Comparison of ENCODE assay signal across 16 cellular contexts in the genomic region with DNA sequence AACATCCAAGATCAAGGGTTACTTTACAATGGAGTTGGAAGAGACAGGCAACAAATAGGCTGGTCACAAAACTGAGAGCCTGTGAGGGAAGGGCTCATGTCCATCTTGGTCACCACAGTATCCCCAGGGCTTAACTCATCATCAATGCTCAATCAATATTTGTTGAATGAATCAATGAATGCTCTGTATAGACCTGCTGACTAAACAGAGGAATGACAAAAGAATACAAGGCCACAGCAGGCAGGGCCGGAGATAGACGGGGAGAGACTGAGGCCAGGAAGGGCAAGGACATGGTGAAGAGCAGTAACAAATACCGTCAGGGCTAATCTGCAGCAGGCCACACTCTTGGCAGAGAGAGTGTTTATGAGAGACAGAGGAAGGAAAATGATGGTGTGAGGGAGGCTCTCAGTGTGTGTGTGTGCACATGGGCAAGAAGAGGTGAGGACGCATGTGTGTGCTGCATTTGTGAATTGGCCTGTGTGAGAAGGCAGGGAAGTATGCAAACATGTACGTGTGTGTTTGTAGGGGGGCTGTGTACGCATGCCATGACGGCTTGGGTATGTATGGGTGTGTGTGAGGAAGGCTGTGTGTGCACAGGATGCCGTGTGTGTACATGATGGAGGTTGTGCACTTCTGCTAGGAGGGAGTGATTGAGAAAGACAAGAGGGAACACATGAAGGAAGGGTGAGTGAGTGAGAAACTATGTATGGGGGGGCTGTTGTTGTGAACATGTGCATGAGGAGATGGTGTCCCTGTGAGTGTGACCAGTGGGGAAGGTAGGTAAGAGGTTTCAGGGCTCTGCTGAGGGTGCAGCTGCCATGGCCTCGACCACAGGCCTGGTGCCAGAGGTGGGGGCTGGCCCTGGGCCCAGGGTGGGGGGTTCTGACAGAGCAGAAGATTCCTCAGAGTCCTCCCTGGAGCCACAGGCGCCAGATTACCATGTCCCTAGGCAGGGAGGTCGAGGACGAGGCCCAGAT. TPM values are rescaled to one million over a fixed set of nuclear protein-coding genes. Genes with fewer than 3 reads are reported as not detected.
DNase-seq lines count a peak whose midpoint lies in the region; ATAC-seq and TF ChIP-seq lines count a peak whose summit lies in the region.
"Had no signal": no experiment of that assay in that cellular context is flagged by ENCODE, and none has a peak within 500 bp of the region (broad histone marks: within the 10 kb centered on the region; RNA-seq: fewer than 3 reads in every experiment).

No MANE protein-coding gene starts in this region.

- no peak overlapping the region for H3K27ac Mint-ChIP-seq in neural progenitor cell
- H3K27ac Mint-ChIP-seq: activated CD4-positive, alpha-beta memory T cell treated with anti-CD3 and anti-CD28 coated beads for 36 hours had no signal

- no peak overlapping the region for H3K4me2 ChIP-seq in neural progenitor cell

- H3K4me1 ChIP-seq in RWPE2 (ENCODE audit: insufficient read depth, poor library complexity, severe bottlenecking) = peaks cover 21% of the 10 kb centered on the region
- H3K4me1 ChIP-seq in neural progenitor cell = peaks cover 46% of the 10 kb centered on the region
- H3K4me1 ChIP-seq in tibial artery = peaks cover 7 to 89% (median 73%) of the 10 kb centered on the region in 4 donors
- peaks cover 42% of the 10 kb centered on the region for H3K4me1 ChIP-seq in upper lobe of right lung

- peaks cover 100% of the 10 kb centered on the region for H4K20me1 ChIP-seq in neural progenitor cell (ENCODE audit: low read depth)

- no peaks in the 10 kb centered on the region for H3K9me3 Mint-ChIP-seq in neural progenitor cell
- H3K9me3 Mint-ChIP-seq: activated CD4-positive, alpha-beta memory T cell treated with anti-CD3 and anti-CD28 coated beads for 36 hours had no signal

- H3K79me2 ChIP-seq in neural progenitor cell (ENCODE audit: low read depth) = peaks cover 100% of the 10 kb centered on the region

- H3K27me3 Mint-ChIP-seq in neural progenitor cell (ENCODE audit: insufficient read depth, low read depth) = no peaks in the 10 kb centered on the region
- H3K27me3 Mint-ChIP-seq: activated CD4-positive, alpha-beta memory T cell treated with anti-CD3 and anti-CD28 coated beads for 36 hours had no signal

- H3K27ac ChIP-seq in RWPE2 (ENCODE audit: poor library complexity, severe bottlenecking) (peak overlapping the region; percentile 52), neural progenitor cell (peak overlapping the region; percentile 10), tibial artery (peak overlapping the region; percentile 84 to 97), upper lobe of right lung (no peak overlapping the region)

- H3K4me1 Mint-ChIP-seq in neural progenitor cell = peaks cover 21% of the 10 kb centered on the region

- DNase-seq in RWPE2 (ENCODE audit: low spot score) = no peak
- peak; percentile 71 for DNase-seq in fibroblast of villous mesenchyme (ENCODE audit: low read depth)
- no peak for DNase-seq in neural progenitor cell (ENCODE audit: low spot score)
- no peak for DNase-seq in tibial artery
- no peak for DNase-seq in mesenteric fat pad (ENCODE audit: low spot score)
- no peak for DNase-seq in upper lobe of right lung
- DNase-seq in effector CD8-positive, alpha-beta T cell (lab: John Stamatoyannopoulos, UW) = no peak
- DNase-seq: activated CD4-positive, alpha-beta memory T cell treated with anti-CD3 and anti-CD28 coated beads for 36 hours; activated naive CD4-positive, alpha-beta T cell; COR-L47; MV-4-11; occipital lobe; stimulated activated CD4-positive, alpha-beta T cell treated with anti-CD3 and anti-CD28 coated beads, Interleukin-2, amount 100 ng/mL, for 48 hours; stimulated activated naive CD8-positive, alpha-beta T cell treated with anti-CD3 and anti-CD28 coated beads, Interleukin-15, Interleukin-2, amounts not matched to agents 100 U/mL and 50 U/mL, for 24 hours; T-helper 9 cell had no signal

- H2AFZ ChIP-seq in neural progenitor cell (replicated peaks) = no peak overlapping the region

- H3K36me3 ChIP-seq in RWPE2 (ENCODE audit: low read depth) = peaks cover 21% of the 10 kb centered on the region
- no peaks in the 10 kb centered on the region for H3K36me3 ChIP-seq in neural progenitor cell
- H3K36me3 ChIP-seq in tibial artery = peaks cover 0 to 9% (median 0%) of the 10 kb centered on the region in 3 donors
- no peaks in the 10 kb centered on the region for H3K36me3 ChIP-seq in upper lobe of right lung

- TF ChIP-seq CTCF in RWPE2 (IDR thresholded peaks at IDR 0.05; ENCODE audit: poor library complexity, severe bottlenecking) (no peak), fibroblast of villous mesenchyme (IDR thresholded peaks at IDR 0.05; ENCODE audit: insufficient read depth, low read depth, low read length) (no peak), neural progenitor cell (IDR thresholded peaks at IDR 0.05) (no peak), tibial artery (IDR thresholded peaks at IDR 0.05) (no peak), upper lobe of right lung (IDR thresholded peaks at IDR 0.05) (no peak)

- ATAC-seq in RWPE2 (ENCODE audit: low read depth) = no peak
- ATAC-seq in upper lobe of right lung = no peak
- ATAC-seq in HG03432 (IDR thresholded peaks at IDR 0.05; ENCODE audit: unreplicated experiment) = no peak
- ATAC-seq: stimulated activated naive CD8-positive, alpha-beta T cell treated with anti-CD3 and anti-CD28 coated beads, Interleukin-15, Interleukin-2, amounts not matched to agents 100 U/mL and 50 U/mL, for 24 hours had no signal

- peaks cover 8% of the 10 kb centered on the region for H3F3A ChIP-seq in neural progenitor cell (ENCODE audit: low read depth)

- H3K9me3 ChIP-seq in RWPE2 (ENCODE audit: severe bottlenecking) (no peaks in the 10 kb centered on the region), neural progenitor cell (ENCODE audit: low read depth) (no peaks in the 10 kb centered on the region), tibial artery (no peaks in the 10 kb centered on the region), upper lobe of right lung (no peaks in the 10 kb centered on the region)

- H3K4me3 ChIP-seq in RWPE2 (ENCODE audit: severe bottlenecking) (no peak overlapping the region), fibroblast of villous mesenchyme (ENCODE audit: low read depth, low read length) (no peak overlapping the region), neural progenitor cell (no peak overlapping the region), tibial artery (no peak overlapping the region), upper lobe of right lung (no peak overlapping the region)

- H3K4me3 Mint-ChIP-seq in neural progenitor cell = no peak overlapping the region
- H3K4me3 Mint-ChIP-seq: activated CD4-positive, alpha-beta memory T cell treated with anti-CD3 and anti-CD28 coated beads for 36 hours had no signal

- H3K9ac ChIP-seq in neural progenitor cell = no peak overlapping the region

- H3K27me3 ChIP-seq in RWPE2 (ENCODE audit: insufficient read depth, poor library complexity, severe bottlenecking) = no peaks in the 10 kb centered on the region
- H3K27me3 ChIP-seq in neural progenitor cell = no peaks in the 10 kb centered on the region
- no peaks in the 10 kb centered on the region for H3K27me3 ChIP-seq in tibial artery
- no peaks in the 10 kb centered on the region for H3K27me3 ChIP-seq in upper lobe of right lung

- H3K36me3 Mint-ChIP-seq in neural progenitor cell = peaks cover 3% of the 10 kb centered on the region
- H3K36me3 Mint-ChIP-seq: activated CD4-positive, alpha-beta memory T cell treated with anti-CD3 and anti-CD28 coated beads for 36 hours had no signal

- intact Hi-C loops in tibial artery (cut with DNase I; ENCODE audit: low total_unique reads) = no loop called here
- intact Hi-C loops in upper lobe of right lung (cut with DNase I) = no loop called here

RNA-seq across cellular contexts. Expression of a gene that starts 15.4 kb away (rescaled TPM):
- total RNA-seq in fibroblast of villous mesenchyme (17.1 and 22.5 TPM in 2 replicates), neural progenitor cell (ENCODE audit: low replicate concordance) (7.0 and 26.5 TPM in 2 replicates), mesenteric fat pad (28.5 TPM), upper lobe of right lung (34.2 TPM)

RNA-seq across cellular contexts. Expression of a gene that starts 46.4 kb away (rescaled TPM):
- total RNA-seq in fibroblast of villous mesenchyme (not detected in 2 replicates), neural progenitor cell (ENCODE audit: low replicate concordance) (not detected in 2 replicates), mesenteric fat pad (49.7 TPM), upper lobe of right lung (149 TPM)

Comparison
In these comparisons a context has a peak if more than half of its experiments do, and no peak if none do; other contexts are left out.
1. RNA of a gene that starts 46.4 kb away (total RNA-seq): 149 TPM in upper lobe of right lung (single experiment) and 49.7 TPM in mesenteric fat pad (single experiment); not detected in fibroblast of villous mesenchyme and not detected in neural progenitor cell; every median in the first group is over 10 times any median in the second.